ENCODE assay signal across 1 cellular context in genomic region chr12:102406033-102406584, GRCh38.
A peak's percentile ranks its signal among the peaks of the same experiment; 100 is the strongest.
TF ChIP-seq lines count a peak whose summit lies in the region.

No MANE protein-coding gene starts in this region.

TF ChIP-seq in K562, 482 proteins besides CTCF, POLR2A, EP300 and RAD21 (continued from another document):
- TF ChIP-seq ZNF318 (IDR thresholded peaks at IDR 0.05; ENCODE audit: borderline replicate concordance in 1 of 2, low read depth in 1 of 2) (peak in 1 of 2 experiments; percentile 87; a peak in 2 of 4 replicates), ZFP36 (IDR thresholded peaks at IDR 0.05; ENCODE audit: low read depth, low read length, partially characterized antibody) (peak; percentile 51)
